22 cellular contexts compared by ENCODE assay signal in the genomic region with DNA sequence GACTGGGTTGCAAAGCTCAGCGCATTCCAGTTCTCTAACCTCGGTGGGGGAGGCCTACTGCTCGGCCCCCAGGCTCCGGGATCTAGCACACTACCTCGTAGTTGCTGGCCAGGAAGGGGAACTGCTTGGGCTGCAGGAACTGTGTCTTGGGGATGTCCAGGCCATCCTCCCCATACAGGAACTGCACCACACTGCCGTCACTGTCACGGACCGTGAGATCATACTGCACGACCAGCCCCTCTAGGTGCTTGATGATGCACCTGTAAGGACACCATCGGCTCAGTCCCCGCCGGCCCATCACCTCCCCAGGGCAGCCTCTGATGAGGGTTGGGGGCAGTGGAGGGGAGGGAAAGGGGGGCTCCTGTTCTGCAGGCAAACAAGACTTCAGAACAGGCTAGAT.
DNase-seq lines count a peak whose midpoint lies in the region; ATAC-seq and TF ChIP-seq lines count a peak whose summit lies in the region.
"Had no signal": no experiment of that assay in that cellular context is flagged by ENCODE, and none has a peak within 500 bp of the region (broad histone marks: within the 10 kb centered on the region; RNA-seq: fewer than 3 reads in every experiment).

No MANE protein-coding gene starts in this region.

- peaks cover under 1% of the 10 kb centered on the region for H3K4me1 ChIP-seq in suprapubic skin
- H3K4me1 ChIP-seq: HAP-1 had no signal

- no peak overlapping the region for H3K27ac ChIP-seq in suprapubic skin
- H3K27ac ChIP-seq: C4-2B, HL-60 had no signal

- TF ChIP-seq EP300 in suprapubic skin (IDR thresholded peaks at IDR 0.05), result no peak

- H3K36me3 ChIP-seq in suprapubic skin, result peaks cover 94% of the 10 kb centered on the region

- no peak for ATAC-seq in left cardiac atrium
- ATAC-seq in Right ventricle myocardium inferior, result no peak
- ATAC-seq in GM19023 (IDR thresholded peaks at IDR 0.05; ENCODE audit: unreplicated experiment), result no peak

- intact Hi-C loops in left cardiac atrium (cut with DNase I), result no loop called here
- intact Hi-C loops in Right ventricle myocardium inferior (cut with DNase I), result no loop called here

- H3K36me3 Mint-ChIP-seq in chondrocyte (ENCODE audit: low read depth), result peaks cover 61% of the 10 kb centered on the region

- no peak overlapping the region for H3K27ac Mint-ChIP-seq in chondrocyte (ENCODE audit: unreplicated experiment)

- no peaks in the 10 kb centered on the region for H3K4me1 Mint-ChIP-seq in chondrocyte (ENCODE audit: low read depth)

- H3K4me3 ChIP-seq in suprapubic skin, result no peak overlapping the region
- H3K4me3 ChIP-seq: HAP-1 had no signal

- H3K9me3 Mint-ChIP-seq in chondrocyte (ENCODE audit: low read depth), result no peaks in the 10 kb centered on the region

- no peaks in the 10 kb centered on the region for H3K27me3 ChIP-seq in suprapubic skin

- H3K9me3 ChIP-seq in suprapubic skin, result no peaks in the 10 kb centered on the region
- H3K9me3 ChIP-seq: HAP-1 had no signal

- no peaks in the 10 kb centered on the region for H3K27me3 Mint-ChIP-seq in chondrocyte (ENCODE audit: low read depth)

- TF ChIP-seq CTCF in chondrocyte (IDR thresholded peaks at IDR 0.05) (no peak), suprapubic skin (IDR thresholded peaks at IDR 0.05) (no peak)

- DNase-seq in left cardiac atrium (peak; percentile 8), Right ventricle myocardium inferior (ENCODE audit: missing footprints) (no peak), chondrocyte (ENCODE audit: low spot score) (peak; percentile 63), mesenteric fat pad (ENCODE audit: low spot score) (peak; percentile 62), suprapubic skin (ENCODE audit: low spot score in 2 of 2) (peak; percentile 58 to 75), iPS-NIHi7 (ENCODE audit: extremely low spot score) (no peak)
- DNase-seq: ACHN; AML-193; DMS 273 treated with DMSO at 0.1 percent for 48 hours; Kasumi-1; MM.1S; NCI-H1092; NCI-H1694; NCI-H2081 treated with DMSO at 0.1 percent for 48 hours; NCI-H510A; NCI-H748 treated with DMSO at 0.1 percent for 48 hours; NK-92 treated with Interleukin-12 subunit alpha and Interleukin-12 subunit beta, amount 100 ng/mL, for 24 hours; Right ventricle myocardium superior had no signal

- H3K4me3 Mint-ChIP-seq in chondrocyte (ENCODE audit: unreplicated experiment), result no peak overlapping the region

- no peak for TF ChIP-seq POLR2A in suprapubic skin (IDR thresholded peaks at IDR 0.05)

- WGBS in suprapubic skin, result 91% methylated on average over 8 of the region's 12 CpGs

Comparison
In these comparisons a context has a peak if more than half of its experiments do, and no peak if none do; other contexts are left out.
1. DNase-seq: peak in left cardiac atrium (single experiment), chondrocyte (single experiment), mesenteric fat pad (single experiment) and suprapubic skin (2 of 2); none in Right ventricle myocardium inferior (single experiment) and iPS-NIHi7 (single experiment).